ENCODE assay signal across 29 cellular contexts in genomic region chr12:108060910-108061309, GRCh38.
"Had no signal": no experiment of that assay in that cellular context is flagged by ENCODE, and none has a peak within 500 bp of the region (broad histone marks: within the 10 kb centered on the region; RNA-seq: fewer than 3 reads in every experiment).

No MANE protein-coding gene starts in this region.

- H3K9me3 Mint-ChIP-seq: activated CD4-positive, alpha-beta memory T cell treated with anti-CD3 and anti-CD28 coated beads, Interleukin-2, amount 10 ng/mL, durations not matched to agents 7 days and 5 days; activated CD4-positive, alpha-beta T cell treated with anti-CD3 and anti-CD28 coated beads, Interleukin-2, amount 10 ng/mL, durations not matched to agents 7 days and 5 days; activated naive CD4-positive, alpha-beta T cell treated with anti-CD3 and anti-CD28 coated beads, Interleukin-2, amount 10 ng/mL, durations not matched to agents 7 days and 5 days; activated naive CD4-positive, alpha-beta T cell treated with anti-CD3 and anti-CD28 coated beads, Interleukin-2, amount 50 U/mL, for 72 hours; activated naive CD8-positive, alpha-beta T cell treated with anti-CD3 and anti-CD28 coated beads, Interleukin-2, amount 10 ng/mL, durations not matched to agents 7 days and 5 days; activated T-cell treated with anti-CD3 and anti-CD28 coated beads, Interleukin-2, amount 50 U/mL, for 24 hours; activated T-cell treated with anti-CD3 and anti-CD28 coated beads, Interleukin-2, amount 50 U/mL, for 72 hours had no signal

- H3K27ac Mint-ChIP-seq: activated CD4-positive, alpha-beta memory T cell treated with anti-CD3 and anti-CD28 coated beads, Interleukin-2, amount 10 ng/mL, durations not matched to agents 7 days and 5 days; activated CD4-positive, alpha-beta T cell treated with anti-CD3 and anti-CD28 coated beads for 36 hours; activated CD4-positive, alpha-beta T cell treated with anti-CD3 and anti-CD28 coated beads, Interleukin-2, amount 10 ng/mL, durations not matched to agents 7 days and 5 days; activated naive CD4-positive, alpha-beta T cell treated with anti-CD3 and anti-CD28 coated beads, Interleukin-2, amount 10 ng/mL, durations not matched to agents 7 days and 5 days; activated naive CD4-positive, alpha-beta T cell treated with anti-CD3 and anti-CD28 coated beads, Interleukin-2, amount 50 U/mL, for 72 hours; activated naive CD8-positive, alpha-beta T cell treated with anti-CD3 and anti-CD28 coated beads, Interleukin-2, amount 10 ng/mL, durations not matched to agents 7 days and 5 days; activated T-cell treated with anti-CD3 and anti-CD28 coated beads, Interleukin-2, amount 50 U/mL, for 24 hours; activated T-cell treated with anti-CD3 and anti-CD28 coated beads, Interleukin-2, amount 50 U/mL, for 72 hours; brain had no signal

- H3K9me3 ChIP-seq: colonic mucosa had no signal

- H3K4me3 ChIP-seq: ascending aorta, breast epithelium, cardiac muscle cell, colonic mucosa had no signal

- H3K36me3 ChIP-seq: ascending aorta, breast epithelium, cardiac muscle cell, colonic mucosa had no signal

- DNase-seq: activated CD4-positive, alpha-beta memory T cell treated with anti-CD3 and anti-CD28 coated beads, Interleukin-2, amount 10 ng/mL, durations not matched to agents 7 days and 5 days; activated CD4-positive, alpha-beta T cell treated with anti-CD3 and anti-CD28 coated beads for 36 hours; activated CD4-positive, alpha-beta T cell treated with anti-CD3 and anti-CD28 coated beads, Interleukin-2, amount 10 ng/mL, durations not matched to agents 7 days and 5 days; activated CD4-positive, alpha-beta T cell treated with anti-CD3 and anti-CD28 coated beads, Interleukin-2, amount 50 U/mL, for 4 hours; activated CD4-positive, CD25-positive, alpha-beta regulatory T cell; activated CD4-positive, CD25-positive, alpha-beta regulatory T cell treated with anti-CD3 and anti-CD28 coated beads, Interleukin-2, amount 50 U/mL, for 72 hours; activated CD8-positive, alpha-beta memory T cell treated with anti-CD3 and anti-CD28 coated beads, Interleukin-2, amount 50 U/mL, for 48 hours; activated gamma-delta T cell; activated naive CD4-positive, alpha-beta T cell; activated naive CD4-positive, alpha-beta T cell treated with anti-CD3 and anti-CD28 coated beads, Interleukin-2, amount 10 ng/mL, durations not matched to agents 7 days and 5 days; activated naive CD8-positive, alpha-beta T cell treated with anti-CD3 and anti-CD28 coated beads, Interleukin-2, amount 10 ng/mL, durations not matched to agents 7 days and 5 days; activated T-cell treated with anti-CD3 and anti-CD28 coated beads for 4 hours; activated T-cell treated with anti-CD3 and anti-CD28 coated beads, Interleukin-2, amount 50 U/mL, for 24 hours; activated T-cell treated with anti-CD3 and anti-CD28 coated beads, Interleukin-2, amount 50 U/mL, for 72 hours; central memory CD4-positive, alpha-beta T cell; cerebellar nuclear complex; colonic mucosa; effector CD8-positive, alpha-beta T cell; foreskin fibroblast; head of caudate nucleus; T-helper 2 cell had no signal

- ATAC-seq: activated CD4-positive, alpha-beta T cell treated with anti-CD3 and anti-CD28 coated beads for 36 hours; activated naive CD4-positive, alpha-beta T cell treated with anti-CD3 and anti-CD28 coated beads, Interleukin-2, amount 50 U/mL, for 72 hours; activated T-cell treated with anti-CD3 and anti-CD28 coated beads, Interleukin-2, amount 50 U/mL, for 72 hours; esophagus mucosa had no signal

- H3K36me3 Mint-ChIP-seq: activated naive CD4-positive, alpha-beta T cell treated with anti-CD3 and anti-CD28 coated beads, Interleukin-2, amount 10 ng/mL, durations not matched to agents 7 days and 5 days; activated naive CD4-positive, alpha-beta T cell treated with anti-CD3 and anti-CD28 coated beads, Interleukin-2, amount 50 U/mL, for 72 hours; activated naive CD8-positive, alpha-beta T cell treated with anti-CD3 and anti-CD28 coated beads, Interleukin-2, amount 10 ng/mL, durations not matched to agents 7 days and 5 days; brain had no signal

- H3K4me1 Mint-ChIP-seq: activated CD4-positive, alpha-beta memory T cell treated with anti-CD3 and anti-CD28 coated beads, Interleukin-2, amount 10 ng/mL, durations not matched to agents 7 days and 5 days; activated CD4-positive, alpha-beta T cell treated with anti-CD3 and anti-CD28 coated beads for 36 hours; activated CD4-positive, alpha-beta T cell treated with anti-CD3 and anti-CD28 coated beads, Interleukin-2, amount 10 ng/mL, durations not matched to agents 7 days and 5 days; activated naive CD4-positive, alpha-beta T cell treated with anti-CD3 and anti-CD28 coated beads, Interleukin-2, amount 10 ng/mL, durations not matched to agents 7 days and 5 days; activated naive CD8-positive, alpha-beta T cell treated with anti-CD3 and anti-CD28 coated beads, Interleukin-2, amount 10 ng/mL, durations not matched to agents 7 days and 5 days had no signal

- H3K27me3 ChIP-seq: ascending aorta, cardiac muscle cell had no signal

- H3K27ac ChIP-seq: ascending aorta, breast epithelium, cardiac muscle cell, colonic mucosa had no signal

- H3K4me1 ChIP-seq: ascending aorta, breast epithelium, colonic mucosa had no signal

- H3K4me3 Mint-ChIP-seq: activated CD4-positive, alpha-beta memory T cell treated with anti-CD3 and anti-CD28 coated beads, Interleukin-2, amount 10 ng/mL, durations not matched to agents 7 days and 5 days; activated CD4-positive, alpha-beta T cell treated with anti-CD3 and anti-CD28 coated beads for 36 hours; activated CD4-positive, alpha-beta T cell treated with anti-CD3 and anti-CD28 coated beads, Interleukin-2, amount 10 ng/mL, durations not matched to agents 7 days and 5 days; activated naive CD4-positive, alpha-beta T cell treated with anti-CD3 and anti-CD28 coated beads, Interleukin-2, amount 10 ng/mL, durations not matched to agents 7 days and 5 days; activated naive CD8-positive, alpha-beta T cell treated with anti-CD3 and anti-CD28 coated beads, Interleukin-2, amount 10 ng/mL, durations not matched to agents 7 days and 5 days; activated T-cell treated with anti-CD3 and anti-CD28 coated beads, Interleukin-2, amount 50 U/mL, for 24 hours; activated T-cell treated with anti-CD3 and anti-CD28 coated beads, Interleukin-2, amount 50 U/mL, for 72 hours; brain had no signal

- FAIRE-seq: endometrium, frontal cortex had no signal
